ENCODE assay signal across 20 cellular contexts in genomic region chr15:77081971-77082370, GRCh38. TPM values are rescaled to one million over a fixed set of nuclear protein-coding genes. Genes with fewer than 3 reads are reported as not detected.
A peak's percentile ranks its signal among the peaks of the same experiment; 100 is the strongest.
DNase-seq lines count a peak whose midpoint lies in the region; ATAC-seq and TF ChIP-seq lines count a peak whose summit lies in the region.
"Had no signal": no experiment of that assay in that cellular context is flagged by ENCODE, and none has a peak within 500 bp of the region (broad histone marks: within the 10 kb centered on the region; RNA-seq: fewer than 3 reads in every experiment).

No MANE protein-coding gene starts in this region.

- H3K4me3 Mint-ChIP-seq in memory B cell (no peak overlapping the region), osteocyte (ENCODE audit: unreplicated experiment) (no peak overlapping the region)

- ATAC-seq in memory B cell (ENCODE audit: low read depth): no peak
- ATAC-seq in HG03045 (IDR thresholded peaks at IDR 0.05; ENCODE audit: unreplicated experiment): no peak
- ATAC-seq: A549 had no signal

- H3K9me3 Mint-ChIP-seq in memory B cell: no peaks in the 10 kb centered on the region
- H3K9me3 Mint-ChIP-seq in osteocyte (ENCODE audit: unreplicated experiment): no peaks in the 10 kb centered on the region

- no peak for TF ChIP-seq CTCF in osteocyte (IDR thresholded peaks at IDR 0.05)

- H3K36me3 ChIP-seq in BLaER1 treated with 17β-estradiol and CSF1 and Interleukin-3, amounts not matched to agents 10 nM and 100 nM: no peaks in the 10 kb centered on the region
- no peaks in the 10 kb centered on the region for H3K36me3 ChIP-seq in SJCRH30
- H3K36me3 ChIP-seq: SJSA1 had no signal

- H3K36me3 Mint-ChIP-seq in memory B cell (no peaks in the 10 kb centered on the region), osteocyte (ENCODE audit: unreplicated experiment) (no peaks in the 10 kb centered on the region)

- H3K4me1 ChIP-seq in BLaER1 treated with 17β-estradiol and CSF1 and Interleukin-3, amounts not matched to agents 10 nM and 100 nM: peaks cover 27 to 54% (median 41%) of the 10 kb centered on the region in 10 experiments
- peaks cover 31% of the 10 kb centered on the region for H3K4me1 ChIP-seq in SJCRH30
- H3K4me1 ChIP-seq: A549 had no signal

- H3K27ac Mint-ChIP-seq in memory B cell (peak overlapping the region; percentile 92), osteocyte (ENCODE audit: unreplicated experiment) (peak overlapping the region; percentile 64)

- H3K4me1 Mint-ChIP-seq in memory B cell (peaks cover 46% of the 10 kb centered on the region), osteocyte (ENCODE audit: unreplicated experiment) (peaks cover 31% of the 10 kb centered on the region)

- no peaks in the 10 kb centered on the region for H4K20me1 ChIP-seq in BLaER1 treated with 17β-estradiol and CSF1 and Interleukin-3, amounts not matched to agents 10 nM and 100 nM

- H3K27me3 ChIP-seq in BLaER1 treated with 17β-estradiol and CSF1 and Interleukin-3, amounts not matched to agents 10 nM and 100 nM: no peaks in the 10 kb centered on the region
- H3K27me3 ChIP-seq in SJCRH30: no peaks in the 10 kb centered on the region
- H3K27me3 ChIP-seq: SJSA1 had no signal

- no peaks in the 10 kb centered on the region for H3K9me3 ChIP-seq in BLaER1 treated with 17β-estradiol and CSF1 and Interleukin-3, amounts not matched to agents 10 nM and 100 nM (replicated peaks in 1 of 11)
- H3K9me3 ChIP-seq in SJCRH30 (replicated peaks): 0 out of 2 replicates have a peak, but pooled peaks cover 4% of the 10 kb centered on the region
- H3K9me3 ChIP-seq: A549, SJSA1 had no signal

- peak overlapping the region in 8 of 11 experiments; percentile 0 to 67 (median 41); a peak in 10 of 22 replicates for H3K4me2 ChIP-seq in BLaER1 treated with 17β-estradiol and CSF1 and Interleukin-3, amounts not matched to agents 10 nM and 100 nM
- H3K4me2 ChIP-seq: A549, PC-9 had no signal

- no peaks in the 10 kb centered on the region for H3K27me3 Mint-ChIP-seq in memory B cell
- no peaks in the 10 kb centered on the region for H3K27me3 Mint-ChIP-seq in osteocyte (ENCODE audit: unreplicated experiment)

- peak overlapping the region in 5 of 11 experiments; percentile 19 to 46 (median 27); a peak in 4 of 22 replicates for H3K27ac ChIP-seq in BLaER1 treated with 17β-estradiol and CSF1 and Interleukin-3, amounts not matched to agents 10 nM and 100 nM
- peak overlapping the region; percentile 57 for H3K27ac ChIP-seq in SJCRH30
- H3K27ac ChIP-seq: A549, PC-9, SJSA1 had no signal

- peak; percentile 74 to 87 for DNase-seq in SJCRH30
- no peak for DNase-seq in memory B cell (ENCODE audit: low spot score in 2 of 2)
- no peak for DNase-seq in osteocyte (ENCODE audit: extremely low spot score, unreplicated experiment)
- DNase-seq in GM19238 (ENCODE audit: insufficient read length, low spot score): no peak
- DNase-seq in NCI-H1930 (lab: John Stamatoyannopoulos, UW): no peak
- DNase-seq in Ammon's horn (ENCODE audit: low spot score): no peak
- DNase-seq: COR-L47, GF-D8, HCEC 1CT, KBM-7, NCI-H1436, NCI-H2029 treated with DMSO at 0.1 percent for 48 hours, NCI-H2171 treated with DMSO at 0.1 percent for 48 hours, NCI-H446 treated with DMSO at 0.1 percent for 48 hours, NCI-H748 treated with DMSO at 0.1 percent for 48 hours, PC-9 had no signal

- no peak overlapping the region for H3K9ac ChIP-seq in BLaER1 treated with 17β-estradiol and CSF1 and Interleukin-3, amounts not matched to agents 10 nM and 100 nM

- no peak overlapping the region for H3K4me3 ChIP-seq in BLaER1 treated with 17β-estradiol and CSF1 and Interleukin-3, amounts not matched to agents 10 nM and 100 nM
- H3K4me3 ChIP-seq in SJCRH30: no peak overlapping the region
- H3K4me3 ChIP-seq: A549, PC-9, SJSA1 had no signal

RNA-seq across cellular contexts. Expression of gene TSPAN3, which starts 11.1 kb away (rescaled TPM):
- total RNA-seq in SJCRH30 (2014; rRNA removed; shearing (Covaris generic)): 463 and 473 TPM in 2 replicates
- 262 and 296 TPM in 2 replicates for total RNA-seq in osteocyte

Comparison
In these comparisons a context has a peak if more than half of its experiments do, and no peak if none do; other contexts are left out.
1. DNase-seq: peak in SJCRH30 (2 of 2); none in memory B cell (0 of 2), osteocyte (single experiment), GM19238 (single experiment), NCI-H1930 (0 of 2) and Ammon's horn (single experiment).